In genomic region chr5:14582797-14583137, GRCh38 we compare ENCODE assay signal across 1 cellular context.
TF ChIP-seq lines count a peak whose summit lies in the region.

No MANE protein-coding gene starts in this region.

TF ChIP-seq in HepG2, 621 proteins besides CTCF, POLR2A, EP300 and RAD21 (continued from another document):
- TF ChIP-seq ZNF609 (CRISPR knock-in tag; IDR thresholded peaks at IDR 0.05; ENCODE audit: borderline replicate concordance) (no peak), PRDM10 (CRISPR knock-in tag; IDR thresholded peaks at IDR 0.05; ENCODE audit: low read depth) (no peak), BHLHE40 (IDR thresholded peaks at IDR 0.05; ENCODE audit: low read length) (no peak), CHCHD3 (CRISPR knock-in tag; IDR thresholded peaks at IDR 0.05) (no peak), CSRNP2 (CRISPR knock-in tag; conservative IDR thresholded peaks at IDR 0.05; ENCODE audit: low read depth) (no peak), ZNF546 (CRISPR knock-in tag; conservative IDR thresholded peaks at IDR 0.05) (no peak), NR0B2 (CRISPR knock-in tag; IDR thresholded peaks at IDR 0.05) (no peak), SMAD9 (CRISPR knock-in tag; IDR thresholded peaks at IDR 0.05) (no peak), HNRNPL (IDR thresholded peaks at IDR 0.05; ENCODE audit: low read depth, low read length) (no peak), ZKSCAN1 (IDR thresholded peaks at IDR 0.05; ENCODE audit: low read length) (no peak), HDAC2 (CRISPR knock-in tag; IDR thresholded peaks at IDR 0.05) (no peak)
TF ChIP-seq in HepG2: peak in this region for 0.
